In the genomic region with DNA sequence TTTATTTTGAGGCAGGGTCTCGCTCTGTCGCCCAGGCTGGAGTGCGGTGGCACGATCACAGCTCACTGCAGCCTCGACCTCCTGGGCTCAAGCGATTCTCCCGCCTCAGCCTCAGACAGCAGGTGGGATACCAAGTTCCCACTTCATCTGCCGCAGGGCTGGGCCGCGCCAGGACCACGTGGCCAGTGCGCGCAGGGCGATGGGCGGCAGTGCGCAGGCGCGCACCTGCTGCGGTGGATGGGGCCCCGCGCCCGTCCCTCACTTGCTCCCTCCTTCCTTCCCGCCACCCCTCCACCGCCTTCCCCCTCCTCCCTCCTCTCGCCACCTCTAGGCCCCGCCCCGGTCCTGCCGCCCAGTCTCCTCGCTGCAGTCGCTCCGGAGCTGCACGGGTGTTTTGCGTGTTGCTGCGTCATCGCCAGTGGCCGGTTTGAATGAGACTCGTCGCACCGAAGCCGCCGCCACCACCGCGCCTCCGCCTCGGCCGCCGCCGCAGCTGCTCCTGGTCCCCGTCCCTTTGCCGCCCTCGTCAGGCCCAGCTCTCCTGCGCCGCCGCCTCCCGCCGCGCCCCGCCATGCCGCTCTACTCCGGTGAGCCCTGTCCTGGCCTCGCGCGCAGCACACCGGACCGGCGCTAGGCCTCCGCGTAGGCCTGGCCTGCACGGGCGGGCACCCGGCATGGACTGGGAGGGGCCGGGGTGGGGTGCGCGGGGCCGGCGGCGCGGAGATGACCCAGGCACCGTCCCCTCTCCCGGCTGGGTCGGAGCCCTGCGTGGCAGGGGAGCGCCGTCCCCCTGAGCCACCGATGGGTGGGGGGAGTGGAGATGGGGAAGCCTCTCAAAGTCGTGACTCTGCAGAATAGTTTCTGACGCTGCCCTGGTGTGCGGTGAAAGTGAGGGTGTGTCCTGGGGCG, we compare ENCODE assay signal across 8 cellular contexts. TPM values are rescaled to one million over a fixed set of nuclear protein-coding genes. Genes with fewer than 3 reads are reported as not detected.
DNase-seq lines count a peak whose midpoint lies in the region; ATAC-seq and TF ChIP-seq lines count a peak whose summit lies in the region.

A gene (plus strand): TSS at position 430 of the 909 bp plus-strand sequence. CDS start 142 bp downstream, at position 572.

- H2AFZ ChIP-seq in SU-DHL-6 (ENCODE audit: low read depth, low read length, severe bottlenecking): peak within 1 kb of the TSS; percentile 77

- H3K79me2 ChIP-seq in SU-DHL-6 (ENCODE audit: insufficient read depth, low read length): peaks cover 50% of the 10 kb centered on the region

- peaks cover 3% of the 10 kb centered on the region; the same call in 1 of the 2 replicates for H3K36me3 ChIP-seq in SU-DHL-6 (ENCODE audit: low read length)
- H3K36me3 ChIP-seq in thoracic aorta: no peaks in the 10 kb centered on the region

- DNase-seq in NCI-H1417 (lab: John Stamatoyannopoulos, UW) (peak; percentile 90 to 99 (median 98)), head of caudate nucleus (peak; percentile 91 to 100 (median 97)), osteocyte (ENCODE audit: extremely low spot score, unreplicated experiment) (peak; percentile 98), thoracic aorta (ENCODE audit: low spot score) (peak; percentile 90)
- DNase-seq in activated naive CD8-positive, alpha-beta T cell treated with anti-CD3 and anti-CD28 coated beads, Interleukin-2, amount 10 ng/mL, durations not matched to agents 7 days and 5 days: peak; percentile 94

- peaks cover 19% of the 10 kb centered on the region for H3K4me1 Mint-ChIP-seq in activated naive CD8-positive, alpha-beta T cell treated with anti-CD3 and anti-CD28 coated beads, Interleukin-2, amount 10 ng/mL, durations not matched to agents 7 days and 5 days
- H3K4me1 Mint-ChIP-seq in osteocyte (ENCODE audit: unreplicated experiment): peaks cover 22% of the 10 kb centered on the region

- POLR2A ChIA-PET in activated naive CD8-positive, alpha-beta T cell treated with anti-CD3 and anti-CD28 coated beads, Interleukin-2, amount 10 ng/mL, durations not matched to agents 7 days and 5 days (lab: Charles Lee): interaction anchor here (0.5 to 1.4 kb wide), 6 partner anchors 18 to 500 kb away, joined by 3 to 16 read pairs (median 4); a partner anchor contains a TSS

- H3F3A ChIP-seq in SU-DHL-6 (ENCODE audit: insufficient read depth): peaks cover 5% of the 10 kb centered on the region; the same call in 1 of the 2 replicates

- H4K20me1 ChIP-seq in SU-DHL-6 (ENCODE audit: low read depth, low read length): peaks cover 12% of the 10 kb centered on the region; the same call in 1 of the 2 replicates

- ATAC-seq in HG02763 (IDR thresholded peaks at IDR 0.05; ENCODE audit: unreplicated experiment): peak; percentile 91
- peak; percentile 93 for ATAC-seq in activated naive CD8-positive, alpha-beta T cell treated with anti-CD3 and anti-CD28 coated beads, Interleukin-2, amount 10 ng/mL, durations not matched to agents 7 days and 5 days (ENCODE audit: low read depth)
- ATAC-seq in thoracic aorta (ENCODE audit: insufficient number of reproducible peaks, low FRiP score, low read depth): peak; percentile 95

- H3K27ac ChIP-seq in SU-DHL-6 (ENCODE audit: low read depth, low read length) (peak within 1 kb of the TSS; percentile 56), thoracic aorta (peak within 1 kb of the TSS; percentile 74 to 88)

- no peaks in the 10 kb centered on the region for H3K9me3 ChIP-seq in SU-DHL-6 (ENCODE audit: insufficient read depth, low read length)
- H3K9me3 ChIP-seq in thoracic aorta: no peaks in the 10 kb centered on the region

- H3K27me3 ChIP-seq in SU-DHL-6 (ENCODE audit: low read length) (no peaks in the 10 kb centered on the region), thoracic aorta (replicated peaks; ENCODE audit: insufficient read depth) (no peaks in the 10 kb centered on the region)

- H3K36me3 Mint-ChIP-seq in activated naive CD8-positive, alpha-beta T cell treated with anti-CD3 and anti-CD28 coated beads, Interleukin-2, amount 10 ng/mL, durations not matched to agents 7 days and 5 days: peaks cover 4% of the 10 kb centered on the region
- peaks cover 4% of the 10 kb centered on the region for H3K36me3 Mint-ChIP-seq in osteocyte (ENCODE audit: unreplicated experiment)

- H3K9me3 Mint-ChIP-seq in activated naive CD8-positive, alpha-beta T cell treated with anti-CD3 and anti-CD28 coated beads, Interleukin-2, amount 10 ng/mL, durations not matched to agents 7 days and 5 days: no peaks in the 10 kb centered on the region
- H3K9me3 Mint-ChIP-seq in osteocyte (ENCODE audit: unreplicated experiment): no peaks in the 10 kb centered on the region

- H3K27me3 Mint-ChIP-seq in activated naive CD8-positive, alpha-beta T cell treated with anti-CD3 and anti-CD28 coated beads, Interleukin-2, amount 10 ng/mL, durations not matched to agents 7 days and 5 days: no peaks in the 10 kb centered on the region
- H3K27me3 Mint-ChIP-seq in osteocyte (ENCODE audit: unreplicated experiment): peaks cover 5% of the 10 kb centered on the region

- intact Hi-C loops in head of caudate nucleus (cut with DNase I): loop anchor here (5.0 kb wide), 1 partner anchor 109 kb away; a partner anchor contains a TSS

- peak within 1 kb of the TSS; percentile 96 for H3K9ac ChIP-seq in SU-DHL-6 (ENCODE audit: low read length)

- H3K4me3 ChIP-seq in GM12875 (ENCODE audit: low read depth, low read length) (peak within 1 kb of the TSS; percentile 54), SU-DHL-6 (ENCODE audit: insufficient read depth, low read length, poor library complexity, severe bottlenecking) (peak within 1 kb of the TSS; percentile 78), thoracic aorta (peak within 1 kb of the TSS; percentile 93)

- peak within 1 kb of the TSS; percentile 93 for H3K4me3 Mint-ChIP-seq in activated naive CD8-positive, alpha-beta T cell treated with anti-CD3 and anti-CD28 coated beads, Interleukin-2, amount 10 ng/mL, durations not matched to agents 7 days and 5 days
- peak within 1 kb of the TSS; percentile 91 for H3K4me3 Mint-ChIP-seq in osteocyte (ENCODE audit: unreplicated experiment)

- H3K9me2 ChIP-seq in SU-DHL-6 (replicated peaks; ENCODE audit: insufficient read depth, low read length): no peaks in the 10 kb centered on the region

- peak within 1 kb of the TSS; percentile 76 for H3K4me2 ChIP-seq in SU-DHL-6 (ENCODE audit: low read depth, low read length, poor library complexity, severe bottlenecking)

- TF ChIP-seq CTCF in GM12875 (IDR thresholded peaks at IDR 0.05; ENCODE audit: borderline replicate concordance, insufficient read depth, low read depth, low read length): no peak
- no peak for TF ChIP-seq CTCF in SU-DHL-6 (IDR thresholded peaks at IDR 0.05; ENCODE audit: insufficient read depth, low read length, poor library complexity, severe bottlenecking)
- TF ChIP-seq CTCF in osteocyte (IDR thresholded peaks at IDR 0.05): no peak
- TF ChIP-seq CTCF in thoracic aorta (IDR thresholded peaks at IDR 0.05): no peak

- peaks cover 9 to 19% of the 10 kb centered on the region in 2 donors for H3K4me1 ChIP-seq in thoracic aorta (ENCODE audit: control insufficient read depth in 1 of 2, low read depth in 2 of 2)

- H3K27ac Mint-ChIP-seq in activated naive CD8-positive, alpha-beta T cell treated with anti-CD3 and anti-CD28 coated beads, Interleukin-2, amount 10 ng/mL, durations not matched to agents 7 days and 5 days: peak within 1 kb of the TSS; percentile 95
- peak within 1 kb of the TSS; percentile 89 for H3K27ac Mint-ChIP-seq in osteocyte (ENCODE audit: unreplicated experiment)

RNA-seq across cellular contexts. Expression of the gene that starts here (rescaled TPM):
- 10 to 100 TPM; 53.0 to 57.0 TPM for total RNA-seq in activated naive CD8-positive, alpha-beta T cell treated with anti-CD3 and anti-CD28 coated beads, Interleukin-2, amount 10 ng/mL, durations not matched to agents 7 days and 5 days
- total RNA-seq in osteocyte (59.7 and 61.9 TPM in 2 replicates), thoracic aorta (10 to 100 TPM; 26.2 to 33.3 TPM)

Comparison
In these comparisons a context has a peak if more than half of its experiments do, and no peak if none do; other contexts are left out.
1. Peak in every context shown above with its lines: DNase-seq, ATAC-seq, H3K4me3 ChIP-seq and H3K27ac ChIP-seq.